Comparison of ENCODE assay signal across 20 cellular contexts in the genomic region with DNA sequence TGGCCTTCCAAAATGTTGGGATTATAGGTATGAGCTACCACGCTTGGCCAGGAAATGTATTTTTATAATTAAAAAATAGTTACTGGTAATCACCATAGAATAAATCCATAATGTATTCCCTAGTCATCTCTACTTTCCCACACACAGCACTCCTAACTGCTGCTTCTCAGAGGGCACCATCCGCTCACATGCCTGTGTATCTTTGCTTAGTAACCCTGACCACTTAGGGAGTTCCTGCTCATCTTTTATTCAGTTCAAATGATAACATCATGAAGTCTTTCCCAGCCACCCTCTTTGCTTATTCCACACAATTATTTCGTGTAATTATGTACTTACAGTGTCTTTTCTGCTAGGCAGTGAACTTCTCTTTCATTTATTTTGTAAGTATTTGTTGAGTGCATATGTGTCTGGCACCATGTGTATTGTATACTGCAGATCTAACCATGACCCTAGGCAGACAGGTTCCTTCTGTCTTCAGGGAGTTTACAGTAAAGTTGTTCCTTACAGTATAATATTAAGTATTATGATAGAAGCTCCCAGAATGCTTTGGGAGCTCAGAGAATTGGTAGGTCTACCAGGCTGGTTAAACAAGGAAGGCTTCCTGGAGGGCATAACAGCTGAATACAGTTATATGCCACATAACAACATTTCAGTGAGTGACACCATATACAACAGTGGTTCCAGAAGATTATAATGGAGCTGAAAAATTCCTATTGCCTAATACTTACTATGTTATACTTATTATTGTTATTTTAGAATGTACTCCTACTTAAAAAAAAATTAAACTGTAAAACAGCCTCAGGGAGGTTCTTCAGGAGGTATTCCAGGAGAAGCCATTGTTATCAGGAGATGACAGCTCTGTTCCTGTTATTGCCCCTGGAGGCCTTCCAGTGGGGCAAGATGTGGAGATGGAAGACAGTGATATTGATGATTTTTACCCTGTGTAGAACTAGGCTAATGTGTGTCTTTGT. TPM values are rescaled to one million over a fixed set of nuclear protein-coding genes. Genes with fewer than 3 reads are reported as not detected.
DNase-seq lines count a peak whose midpoint lies in the region; ATAC-seq and TF ChIP-seq lines count a peak whose summit lies in the region.
"Had no signal": no experiment of that assay in that cellular context is flagged by ENCODE, and none has a peak within 500 bp of the region (broad histone marks: within the 10 kb centered on the region; RNA-seq: fewer than 3 reads in every experiment).

No MANE protein-coding gene starts in this region.

- H3K4me3 ChIP-seq in AG10803 (ENCODE audit: low read length) (no peak overlapping the region), PC-3 (ENCODE audit: low read length) (no peak overlapping the region), OCI-LY7 (ENCODE audit: low read depth, low read length, poor library complexity, severe bottlenecking) (no peak overlapping the region)
- H3K4me3 ChIP-seq: ovary, Peyer's patch, suprapubic skin had no signal

- peak; percentile 22; the same call in 1 of the 2 replicates for ATAC-seq in PC-3
- no peak for ATAC-seq in WTC11
- ATAC-seq: activated CD8-positive, alpha-beta T cell treated with anti-CD3 and anti-CD28 coated beads, Interleukin-2, amount 10 ng/mL, durations not matched to agents 7 days and 5 days; left lobe of liver had no signal

- H3K79me2 ChIP-seq in PC-3 (ENCODE audit: low read length) = peaks cover 5% of the 10 kb centered on the region; the same call in 1 of the 2 replicates
- H3K79me2 ChIP-seq in OCI-LY7 (ENCODE audit: insufficient read depth, low read depth, low read length) = no peaks in the 10 kb centered on the region
- no peaks in the 10 kb centered on the region for H3K79me2 ChIP-seq in H9 (ENCODE audit: insufficient read depth, low read length)

- H3K27ac ChIP-seq in PC-3 (ENCODE audit: low read length) = no peak overlapping the region
- no peak overlapping the region for H3K27ac ChIP-seq in OCI-LY7 (ENCODE audit: low read depth, low read length, poor library complexity, severe bottlenecking)
- H3K27ac ChIP-seq in H9 (ENCODE audit: insufficient read length, low read depth, low read length) = no peak overlapping the region
- H3K27ac ChIP-seq: ovary, Peyer's patch, suprapubic skin, WERI-Rb-1 had no signal

- no peak overlapping the region for H3T11ph ChIP-seq in H9 (ENCODE audit: low read length)

- no peaks in the 10 kb centered on the region for H3K79me1 ChIP-seq in H9 (ENCODE audit: insufficient read depth, low read depth, low read length, poor library complexity, severe bottlenecking)

- H3K23ac ChIP-seq in H9 (ENCODE audit: insufficient read length, low read depth, low read length) = no peak overlapping the region

- no peaks in the 10 kb centered on the region for H3F3A ChIP-seq in PC-3 (ENCODE audit: low read length, unreplicated experiment)

- H4K8ac ChIP-seq in H9 (replicated peaks; ENCODE audit: insufficient read length, low read depth, low read length) = no peak overlapping the region

- H3K9me3 ChIP-seq in PC-3 (ENCODE audit: low read length) (no peaks in the 10 kb centered on the region), OCI-LY7 (ENCODE audit: low read length) (no peaks in the 10 kb centered on the region), H9 (ENCODE audit: control insufficient read depth, low read depth, low read length) (no peaks in the 10 kb centered on the region)
- H3K9me3 ChIP-seq: ovary, Peyer's patch, suprapubic skin had no signal

- H3K9me2 ChIP-seq in PC-3 (replicated peaks; ENCODE audit: low read length) (no peaks in the 10 kb centered on the region), OCI-LY7 (ENCODE audit: insufficient read depth, low read length) (no peaks in the 10 kb centered on the region)

- no peak overlapping the region for H3K4me3 Mint-ChIP-seq in chondrocyte (ENCODE audit: unreplicated experiment)
- no peak overlapping the region for H3K4me3 Mint-ChIP-seq in WTC11
- no peak overlapping the region for H3K4me3 Mint-ChIP-seq in H9
- H3K4me3 Mint-ChIP-seq: activated CD8-positive, alpha-beta T cell treated with anti-CD3 and anti-CD28 coated beads, Interleukin-2, amount 10 ng/mL, durations not matched to agents 7 days and 5 days had no signal

- H3K27me3 ChIP-seq in PC-3 (ENCODE audit: low read length) (no peaks in the 10 kb centered on the region), H9 (ENCODE audit: insufficient read depth, low read length) (no peaks in the 10 kb centered on the region; the same call in 1 of the 2 replicates)
- H3K27me3 ChIP-seq: ovary, Peyer's patch, suprapubic skin had no signal

- H3K27ac Mint-ChIP-seq in chondrocyte (ENCODE audit: unreplicated experiment) = peak overlapping the region; percentile 88
- no peak overlapping the region for H3K27ac Mint-ChIP-seq in WTC11
- no peak overlapping the region for H3K27ac Mint-ChIP-seq in H9
- H3K27ac Mint-ChIP-seq: activated CD8-positive, alpha-beta T cell treated with anti-CD3 and anti-CD28 coated beads, Interleukin-2, amount 10 ng/mL, durations not matched to agents 7 days and 5 days; activated naive CD4-positive, alpha-beta T cell treated with anti-CD3 and anti-CD28 coated beads, Interleukin-2, amount 50 U/mL, for 72 hours had no signal

- H3K56ac ChIP-seq in H9 (ENCODE audit: insufficient read length, low read depth, low read length) = no peak overlapping the region

- peaks cover 4% of the 10 kb centered on the region; the same call in 1 of the 2 replicates for H3K36me3 ChIP-seq in PC-3 (ENCODE audit: low read depth, low read length)
- H3K36me3 ChIP-seq in OCI-LY7 (ENCODE audit: insufficient read depth, low read length) = peaks cover 25% of the 10 kb centered on the region; the same call in 1 of the 2 replicates
- H3K36me3 ChIP-seq: ovary, WERI-Rb-1 had no signal

- no peak overlapping the region for H3K14ac ChIP-seq in H9 (ENCODE audit: insufficient read depth, low read length)

- H3K18ac ChIP-seq in H9 (ENCODE audit: insufficient read length, low read depth, low read length) = no peak overlapping the region

- H2AK5ac ChIP-seq in H9 (ENCODE audit: insufficient read length, low read length) = no peak overlapping the region

- peaks cover 14% of the 10 kb centered on the region for H3K4me1 Mint-ChIP-seq in chondrocyte (ENCODE audit: low read depth)
- H3K4me1 Mint-ChIP-seq in WTC11 = no peaks in the 10 kb centered on the region; the same call in 1 of the 2 replicates
- no peaks in the 10 kb centered on the region for H3K4me1 Mint-ChIP-seq in H9

- no peak overlapping the region for H3K4me2 ChIP-seq in PC-3 (ENCODE audit: low read length)
- no peak overlapping the region for H3K4me2 ChIP-seq in OCI-LY7 (ENCODE audit: low read length)
- no peak overlapping the region for H3K4me2 ChIP-seq in H9 (ENCODE audit: insufficient read depth, insufficient read length, low read length)

- H2BK5ac ChIP-seq in H9 (ENCODE audit: insufficient read length, low read length) = no peak overlapping the region

- CTCF ChIA-PET in PC-3 (lab: Charles Lee) (interaction anchor here (0.6 kb wide), 1 partner anchor 42 kb away, joined by 5 read pairs; no protein-coding TSS in a partner anchor), WTC11 (lab: Charles Lee) (interaction anchor here (1.2 kb wide), 1 partner anchor 19 kb away, joined by 4 read pairs; no protein-coding TSS in a partner anchor), OCI-LY7 (lab: Charles Lee; ENCODE audit: unreplicated experiment) (no interaction called here)

- peaks cover 20% of the 10 kb centered on the region for H3K4me1 ChIP-seq in PC-3 (ENCODE audit: insufficient read depth, low read length)
- H3K4me1 ChIP-seq in OCI-LY7 (ENCODE audit: insufficient read depth, low read length, poor library complexity, severe bottlenecking) = no peaks in the 10 kb centered on the region
- no peaks in the 10 kb centered on the region for H3K4me1 ChIP-seq in H9 (ENCODE audit: insufficient read depth, low read length)
- H3K4me1 ChIP-seq: Peyer's patch had no signal

- no peak overlapping the region for H2BK15ac ChIP-seq in H9 (ENCODE audit: low read depth, low read length)

- no peak overlapping the region for H2BK20ac ChIP-seq in H9 (ENCODE audit: low read depth, low read length, poor library complexity, severe bottlenecking)

- H3K27me3 Mint-ChIP-seq in chondrocyte (ENCODE audit: low read depth) (no peaks in the 10 kb centered on the region), WTC11 (ENCODE audit: low read depth) (no peaks in the 10 kb centered on the region), H9 (ENCODE audit: low read depth) (no peaks in the 10 kb centered on the region)

- BruUV-seq in PC-3 (replicated peaks; lab: Mats Ljungman, UMichigan) = no TSS peak
- no TSS peak for BruUV-seq in OCI-LY7 (replicated peaks; lab: Mats Ljungman, UMichigan)

- intact Hi-C loops in PC-3 (cut with micrococcal nuclease) (loop anchor here (5.0 kb wide), 1 partner anchor 62 kb away; no protein-coding TSS in a partner anchor), OCI-LY7 (cut with micrococcal nuclease; ENCODE audit: unreplicated experiment) (loop anchor here (10.0 kb wide), 1 partner anchor 55 kb away; no protein-coding TSS in a partner anchor)

- no peak overlapping the region for H2BK12ac ChIP-seq in H9 (ENCODE audit: insufficient read length, low read depth, low read length)

- TF ChIP-seq CTCF in AG10803 (conservative IDR thresholded peaks at IDR 0.05; ENCODE audit: low read length) (no peak), PC-3 (conservative IDR thresholded peaks at IDR 0.05; ENCODE audit: low read depth, low read length) (no peak), chondrocyte (IDR thresholded peaks at IDR 0.05) (no peak), WTC11 (IDR thresholded peaks at IDR 0.05) (no peak), OCI-LY7 (conservative IDR thresholded peaks at IDR 0.05; ENCODE audit: low read length) (no peak), H9 (conservative IDR thresholded peaks at IDR 0.05) (no peak)

- H3K9me3 Mint-ChIP-seq in chondrocyte (ENCODE audit: low read depth) (no peaks in the 10 kb centered on the region), WTC11 (no peaks in the 10 kb centered on the region), H9 (no peaks in the 10 kb centered on the region)
- H3K9me3 Mint-ChIP-seq: activated naive CD4-positive, alpha-beta T cell treated with anti-CD3 and anti-CD28 coated beads, Interleukin-2, amount 50 U/mL, for 72 hours had no signal

- H3K9ac ChIP-seq in PC-3 (ENCODE audit: low read length) (no peak overlapping the region), H9 (ENCODE audit: extremely low read depth, insufficient read length, low read length) (no peak overlapping the region)

- H4K20me1 ChIP-seq in PC-3 (ENCODE audit: low read length) (no peaks in the 10 kb centered on the region), OCI-LY7 (ENCODE audit: insufficient read depth, low read length) (no peaks in the 10 kb centered on the region), H9 (ENCODE audit: control insufficient read depth, insufficient read depth, insufficient read length) (no peaks in the 10 kb centered on the region)

- H2BK120ac ChIP-seq in H9 (ENCODE audit: low read depth, low read length, poor library complexity, severe bottlenecking) = no peak overlapping the region

- H4K5ac ChIP-seq in H9 (ENCODE audit: insufficient read length, low read depth, low read length) = no peak overlapping the region

- no peak overlapping the region for H4K91ac ChIP-seq in H9 (ENCODE audit: insufficient read length, low read depth, low read length)

- H3K4ac ChIP-seq in H9 (ENCODE audit: low read depth, low read length) = no peak overlapping the region

- DNase-seq in AG10803 (ENCODE audit: low read depth) (peak; percentile 5), PC-3 (peak; percentile 31), chondrocyte (ENCODE audit: low spot score) (no peak), foreskin melanocyte (peak; percentile 24), WTC11 (ENCODE audit: low spot score) (no peak), OCI-LY7 (ENCODE audit: low spot score) (no peak), NCI-H2227 treated with DMSO at 0.1 percent for 48 hours (lab: John Stamatoyannopoulos, UW) (no peak), H9 (no peak)
- DNase-seq: activated CD8-positive, alpha-beta T cell treated with anti-CD3 and anti-CD28 coated beads, Interleukin-2, amount 10 ng/mL, durations not matched to agents 7 days and 5 days; effector CD4-positive, alpha-beta T cell; MV-4-11; NCI-H2029; NCI-H524; ovary; small intestine; WERI-Rb-1 had no signal

- no CpG with 5 or more reads among the region's 3 CpGs for WGBS in H9 (ENCODE audit: extremely low coverage, insufficient read length, low lambda C conversion rate)

- H3K36me3 Mint-ChIP-seq in chondrocyte (ENCODE audit: low read depth) (peaks cover 2% of the 10 kb centered on the region), WTC11 (no peaks in the 10 kb centered on the region), H9 (ENCODE audit: insufficient read depth in 1 of 3, low read depth in 3 of 3) (0 out of 7 replicates have a peak, but pooled peaks cover 0 to 2% (median 0%) of the 10 kb centered on the region in 3 experiments)

- H3K23me2 ChIP-seq in H9 (ENCODE audit: insufficient read length, low read depth, low read length, poor library complexity, severe bottlenecking) = no peaks in the 10 kb centered on the region

- POLR2A ChIA-PET in PC-3 (lab: Charles Lee; ENCODE audit: unreplicated experiment) = interaction anchor here (0.5 to 0.7 kb wide), 2 partner anchors 21 to 130 kb away, joined by 3 to 5 read pairs; no protein-coding TSS in a partner anchor
- POLR2A ChIA-PET in WTC11 (lab: Charles Lee) = interaction anchor here (0.5 kb wide), 1 partner anchor 40 kb away, joined by 6 read pairs; no protein-coding TSS in a partner anchor
- POLR2A ChIA-PET in OCI-LY7 (lab: Charles Lee) = interaction anchor here (0.6 to 1.2 kb wide), 2 partner anchors 16 to 107 kb away, joined by 3 to 4 read pairs; no protein-coding TSS in a partner anchor

- no peak overlapping the region for H2AFZ ChIP-seq in PC-3 (ENCODE audit: low read length)
- H2AFZ ChIP-seq in OCI-LY7 (ENCODE audit: low read length) = no peak overlapping the region
- H2AFZ ChIP-seq in H9 (ENCODE audit: low read length) = no peak overlapping the region

RNA-seq across cellular contexts. Expression of gene DCAF10, which starts 39.2 kb away (rescaled TPM):
- total RNA-seq in PC-3 (2014; rRNA removed) (10.5 and 11.8 TPM in 2 replicates), chondrocyte (29.5 to 32.2 TPM (median 31.4 TPM) in 3 replicates), WTC11 (2021) (11.7 to 14.2 TPM (median 14.2 TPM) in 3 replicates), OCI-LY7 (2022) (20.8 and 24.9 TPM in 2 replicates), H9 (2021) (13.4 and 14.2 TPM in 2 replicates)
- 10.9 and 12.8 TPM in 2 replicates for total RNA-seq in OCI-LY7 (2014; rRNA removed; shearing (Covaris generic))

RNA-seq across cellular contexts. Expression of gene EXOSC3, which starts 54.9 kb away (rescaled TPM):
- 98.3 and 125 TPM in 2 replicates for total RNA-seq in PC-3 (2014; rRNA removed)
- 22.8 to 30.2 TPM (median 23.8 TPM) in 3 replicates for total RNA-seq in chondrocyte
- total RNA-seq in WTC11 (2021) = 69.9 to 73.8 TPM (median 71.0 TPM) in 3 replicates
- 82.6 and 111 TPM in 2 replicates for total RNA-seq in OCI-LY7 (2014; rRNA removed; shearing (Covaris generic))
- 91.8 and 103 TPM in 2 replicates for total RNA-seq in OCI-LY7 (2022)
- total RNA-seq in H9 (2021) = 81.0 and 93.8 TPM in 2 replicates

Comparison
In these comparisons a context has a peak if more than half of its experiments do, and no peak if none do; other contexts are left out.
1. DNase-seq: peak in AG10803 (single experiment), PC-3 (single experiment) and foreskin melanocyte (single experiment); none in chondrocyte (single experiment), WTC11 (single experiment), OCI-LY7 (single experiment), NCI-H2227 treated with DMSO at 0.1 percent for 48 hours (single experiment) and H9 (single experiment).